Comparison of ENCODE assay signal across 17 cellular contexts in the genomic region with DNA sequence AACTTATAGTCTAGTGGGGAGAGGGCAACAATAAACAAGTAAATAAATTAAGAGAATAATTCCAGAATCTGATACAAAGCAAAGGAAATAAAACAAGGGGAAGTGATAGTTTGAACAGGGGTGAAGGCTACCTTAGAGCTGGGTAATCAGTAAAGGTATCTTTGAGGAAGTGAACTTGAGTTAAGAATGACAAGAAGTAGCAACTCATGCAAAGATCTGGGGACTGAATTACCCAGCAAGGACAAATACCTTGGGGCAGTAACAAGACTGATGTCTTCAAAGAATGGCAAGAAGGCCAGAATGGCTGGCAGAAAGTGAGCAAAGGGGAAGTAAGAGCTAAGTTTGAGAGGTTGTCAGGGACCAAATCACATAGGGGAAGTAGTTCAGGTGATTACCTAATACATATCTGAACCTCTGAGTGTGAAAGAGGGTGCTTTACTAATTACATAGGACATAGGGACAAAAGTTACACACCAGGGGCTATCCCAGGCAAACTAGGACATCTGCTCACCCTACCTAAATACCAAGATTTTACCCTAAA.
"Had no signal": no experiment of that assay in that cellular context is flagged by ENCODE, and none has a peak within 500 bp of the region (broad histone marks: within the 10 kb centered on the region; RNA-seq: fewer than 3 reads in every experiment).

No MANE protein-coding gene starts in this region.

- H3K36me3 Mint-ChIP-seq: activated naive CD8-positive, alpha-beta T cell treated with anti-CD3 and anti-CD28 coated beads for 36 hours; naive B cell had no signal

- H3K36me3 ChIP-seq: breast epithelium, right atrium auricular region, tibial artery, uterus had no signal

- DNase-seq: activated CD4-positive, alpha-beta memory T cell treated with anti-CD3 and anti-CD28 coated beads, Interleukin-2, amount 10 ng/mL, durations not matched to agents 7 days and 5 days; activated CD4-positive, alpha-beta T cell treated with anti-CD3 and anti-CD28 coated beads for 1 hour; activated CD8-positive, alpha-beta memory T cell treated with anti-CD3 and anti-CD28 coated beads, Interleukin-2, amount 50 U/mL, for 4 hours; activated gamma-delta T cell treated with Interleukin-2 at 50 U/mL for 16 hours; activated naive CD8-positive, alpha-beta T cell treated with anti-CD3 and anti-CD28 coated beads for 36 hours; activated T-cell treated with anti-CD3 and anti-CD28 coated beads, Interleukin-2, amount 50 U/mL, for 72 hours; endodermal cell; erythroblast; kidney; left ventricle myocardium superior; naive B cell; stimulated activated CD4-positive, alpha-beta T cell treated with anti-CD3 and anti-CD28 coated beads, Interleukin-4, amount 100 ng/mL, for 4 hours; tibial artery; uterus had no signal

- H3K27ac Mint-ChIP-seq: activated CD4-positive, alpha-beta memory T cell treated with anti-CD3 and anti-CD28 coated beads, Interleukin-2, amount 10 ng/mL, durations not matched to agents 7 days and 5 days; activated naive CD8-positive, alpha-beta T cell treated with anti-CD3 and anti-CD28 coated beads for 36 hours; activated T-cell treated with anti-CD3 and anti-CD28 coated beads, Interleukin-2, amount 50 U/mL, for 72 hours; endodermal cell; naive B cell had no signal

- H3K4me1 Mint-ChIP-seq: activated CD4-positive, alpha-beta memory T cell treated with anti-CD3 and anti-CD28 coated beads, Interleukin-2, amount 10 ng/mL, durations not matched to agents 7 days and 5 days; activated naive CD8-positive, alpha-beta T cell treated with anti-CD3 and anti-CD28 coated beads for 36 hours; endodermal cell; naive B cell had no signal

- H3K27me3 ChIP-seq: breast epithelium, right atrium auricular region, tibial artery, uterus had no signal

- H3K9me3 ChIP-seq: breast epithelium, right atrium auricular region, tibial artery, uterus had no signal

- H3K4me3 ChIP-seq: breast epithelium, right atrium auricular region, skin epidermis, tibial artery, uterus had no signal

- H3K9me3 Mint-ChIP-seq: activated CD4-positive, alpha-beta memory T cell treated with anti-CD3 and anti-CD28 coated beads, Interleukin-2, amount 10 ng/mL, durations not matched to agents 7 days and 5 days; activated naive CD8-positive, alpha-beta T cell treated with anti-CD3 and anti-CD28 coated beads for 36 hours; activated T-cell treated with anti-CD3 and anti-CD28 coated beads, Interleukin-2, amount 50 U/mL, for 72 hours; endodermal cell had no signal

- ATAC-seq: activated T-cell treated with anti-CD3 and anti-CD28 coated beads, Interleukin-2, amount 50 U/mL, for 72 hours; left ventricle myocardium superior had no signal

- H3K4me3 Mint-ChIP-seq: activated CD4-positive, alpha-beta memory T cell treated with anti-CD3 and anti-CD28 coated beads, Interleukin-2, amount 10 ng/mL, durations not matched to agents 7 days and 5 days; activated naive CD8-positive, alpha-beta T cell treated with anti-CD3 and anti-CD28 coated beads for 36 hours; activated T-cell treated with anti-CD3 and anti-CD28 coated beads, Interleukin-2, amount 50 U/mL, for 72 hours; endodermal cell; naive B cell had no signal

- H3K4me1 ChIP-seq: breast epithelium, right atrium auricular region, tibial artery, uterus had no signal

- H3K27ac ChIP-seq: breast epithelium, right atrium auricular region, skin epidermis, tibial artery, uterus had no signal
